ENCODE assay signal across 8 cellular contexts in genomic region chr6:44264154-44265002, GRCh38. TPM values are rescaled to one million over a fixed set of nuclear protein-coding genes. Genes with fewer than 3 reads are reported as not detected.
DNase-seq lines count a peak whose midpoint lies in the region; ATAC-seq and TF ChIP-seq lines count a peak whose summit lies in the region.

No MANE protein-coding gene starts in this region.

- WGBS in heart left ventricle, 4 donors = 12 to 15% (median 14%) methylated on average over 13 of the region's 13 CpGs

- ATAC-seq in activated T-cell treated with anti-CD3 and anti-CD28 coated beads, Interleukin-2, amount 50 U/mL, for 4 hours = peak; percentile 16 to 22
- ATAC-seq in heart left ventricle (peak in 2 of 4 donors; percentile 7 to 43), HG02970 (IDR thresholded peaks at IDR 0.05; ENCODE audit: low FRiP score, unreplicated experiment) (no peak)

- no peaks in the 10 kb centered on the region for H3K9me3 Mint-ChIP-seq in activated T-cell treated with anti-CD3 and anti-CD28 coated beads, Interleukin-2, amount 50 U/mL, for 4 hours

- H3K27me3 Mint-ChIP-seq in activated T-cell treated with anti-CD3 and anti-CD28 coated beads, Interleukin-2, amount 50 U/mL, for 4 hours (ENCODE audit: low read depth) = peaks cover 10% of the 10 kb centered on the region

- intact Hi-C loops in heart left ventricle (cut with DNase I) = loop anchor here in 7 of 10 donors (5.0 to 10.0 kb wide), 5 partner anchors 38 to 190 kb away; partner anchors contain the start of gene AARS2 (in 1 of the 7)

- peaks cover 43% of the 10 kb centered on the region for H3K4me1 Mint-ChIP-seq in activated T-cell treated with anti-CD3 and anti-CD28 coated beads, Interleukin-2, amount 50 U/mL, for 4 hours (ENCODE audit: low read depth)

- CTCF ChIA-PET in AG04449 (lab: Yijun Ruan, JAX) = interaction anchor here (0.7 to 9.1 kb wide), 8 partner anchors 10 to 72 kb away, joined by 3 to 234 read pairs (median 3); partner anchors contain the start of gene AARS2

- peaks cover 32% of the 10 kb centered on the region for H3K79me2 ChIP-seq in Karpas-422 (ENCODE audit: low read length)

- H3K4me3 Mint-ChIP-seq in activated T-cell treated with anti-CD3 and anti-CD28 coated beads, Interleukin-2, amount 50 U/mL, for 4 hours = peak overlapping the region; percentile 98

- POLR2A ChIA-PET in AG04449 (lab: Yijun Ruan, JAX) = interaction anchor here (0.7 to 1.6 kb wide), 2 partner anchors 18 to 34 kb away, joined by 3 to 9 read pairs; partner anchors contain the start of gene HSP90AB1

- DNase-seq in AG04449 (ENCODE audit: low read depth, low spot score) (no peak), GM19238 (ENCODE audit: insufficient read length, low spot score) (peak; percentile 84), Karpas-422 (peak; percentile 93), heart left ventricle (peak; percentile 45 to 79 (median 52)), retinal pigment epithelial cell (ENCODE audit: low read depth) (no peak), inferior parietal cortex (ENCODE audit: extremely low spot score) (no peak)
- no peak for DNase-seq in activated T-cell treated with anti-CD3 and anti-CD28 coated beads, Interleukin-2, amount 50 U/mL, for 4 hours

- H3K27ac ChIP-seq in Karpas-422 (ENCODE audit: low read length) = peak overlapping the region; percentile 80
- H3K27ac ChIP-seq in heart left ventricle = peak overlapping the region in 11 of 12 donors; percentile 61 to 93 (median 80)

- H3K9me3 ChIP-seq in Karpas-422 (ENCODE audit: low read length) (no peaks in the 10 kb centered on the region), heart left ventricle (no peaks in the 10 kb centered on the region)

- TF ChIP-seq POLR2A in heart left ventricle (IDR thresholded peaks at IDR 0.05) = no peak

- peaks cover 19% of the 10 kb centered on the region for H3K36me3 Mint-ChIP-seq in activated T-cell treated with anti-CD3 and anti-CD28 coated beads, Interleukin-2, amount 50 U/mL, for 4 hours (ENCODE audit: insufficient read depth)

- peaks cover 38% of the 10 kb centered on the region for H3K4me1 ChIP-seq in Karpas-422 (ENCODE audit: low read length)
- peaks cover 0 to 45% (median 26%) of the 10 kb centered on the region in 12 donors for H3K4me1 ChIP-seq in heart left ventricle

- 0 out of 2 replicates have a peak overlapping the region, but pooled peaks have one; percentile 38 for H2AFZ ChIP-seq in Karpas-422 (ENCODE audit: low read length)

- TF ChIP-seq CTCF in AG04449 (IDR thresholded peaks at IDR 0.05; ENCODE audit: insufficient read depth, low read length, missing control alignments) (no peak), heart left ventricle (IDR thresholded peaks at IDR 0.05) (no peak), retinal pigment epithelial cell (conservative IDR thresholded peaks at IDR 0.05; ENCODE audit: low read depth, low read length) (no peak)

- no peaks in the 10 kb centered on the region for H4K20me1 ChIP-seq in Karpas-422 (ENCODE audit: insufficient read depth, low read depth, low read length)

- peaks cover 5% of the 10 kb centered on the region; the same call in 1 of the 2 replicates for H3K36me3 ChIP-seq in Karpas-422 (ENCODE audit: insufficient read depth, low read length)
- H3K36me3 ChIP-seq in heart left ventricle = peaks cover 0 to 28% (median 4%) of the 10 kb centered on the region in 9 donors

- H3K4me3 ChIP-seq in AG04449 (ENCODE audit: low read depth, low read length) (peak overlapping the region; percentile 80), Karpas-422 (ENCODE audit: low read length) (peak overlapping the region; percentile 75), heart left ventricle (peak overlapping the region; percentile 59 to 96 (median 78)), retinal pigment epithelial cell (ENCODE audit: low read length) (peak overlapping the region; percentile 75)

- H3K4me2 ChIP-seq in Karpas-422 (ENCODE audit: low read depth, low read length, poor library complexity, severe bottlenecking) = peak overlapping the region; percentile 97

- no peaks in the 10 kb centered on the region for H3K9me2 ChIP-seq in Karpas-422 (replicated peaks; ENCODE audit: insufficient read depth, low read length)

- H3K27me3 ChIP-seq in Karpas-422 (ENCODE audit: low read length) = no peaks in the 10 kb centered on the region
- peaks cover 0 to 13% (median 4%) of the 10 kb centered on the region in 9 donors for H3K27me3 ChIP-seq in heart left ventricle

- H3K9ac ChIP-seq in Karpas-422 (ENCODE audit: low read length) = peak overlapping the region; percentile 79

RNA-seq across cellular contexts. Expression of gene NFKBIE, which starts 1.0 kb away (rescaled TPM):
- total RNA-seq in Karpas-422 (2014; rRNA removed; shearing (Covaris generic); ENCODE audit: low replicate concordance) = 22.2 and 26.1 TPM in 2 replicates
- 10 to 100 TPM; 30.0 to 36.4 (median 33.1) TPM for total RNA-seq in activated T-cell treated with anti-CD3 and anti-CD28 coated beads, Interleukin-2, amount 50 U/mL, for 4 hours
- 10 to 100 TPM in 1 of 9 donors, 1 to 10 TPM in 8; 2.5 to 13.1 (median 3.8) TPM for total RNA-seq in heart left ventricle
- 1 to 10 TPM; 4.0 to 5.8 TPM for polyA plus RNA-seq in heart left ventricle

RNA-seq across cellular contexts. Expression of gene TMEM151B, which starts 5.9 kb away (rescaled TPM):
- 0.04 and 0.18 TPM in 2 replicates for total RNA-seq in Karpas-422 (2014; rRNA removed; shearing (Covaris generic); ENCODE audit: low replicate concordance)
- total RNA-seq in activated T-cell treated with anti-CD3 and anti-CD28 coated beads, Interleukin-2, amount 50 U/mL, for 4 hours = under 1 TPM in 2 of 3 donors, not detected in 1; 0.03 to 0.05 TPM
- total RNA-seq in heart left ventricle = 1 to 10 TPM in 1 of 9 donors, under 1 TPM in 4, not detected in 4; 0.21 to 5.3 (median 0.45) TPM
- polyA plus RNA-seq in heart left ventricle = 1 to 10 TPM in 1 of 2 donors, under 1 TPM in 1; 0.37 to 1.4 TPM

RNA-seq across cellular contexts. Expression of gene SLC35B2, which starts 7.0 kb away (rescaled TPM):
- total RNA-seq in Karpas-422 (2014; rRNA removed; shearing (Covaris generic); ENCODE audit: low replicate concordance) = 30.0 and 49.9 TPM in 2 replicates
- total RNA-seq in activated T-cell treated with anti-CD3 and anti-CD28 coated beads, Interleukin-2, amount 50 U/mL, for 4 hours = 10 to 100 TPM; 35.0 to 42.5 (median 40.8) TPM
- total RNA-seq in heart left ventricle = 10 to 100 TPM; 18.1 to 35.6 (median 26.4) TPM
- 10 to 100 TPM; 10.2 to 36.7 TPM for polyA plus RNA-seq in heart left ventricle

RNA-seq across cellular contexts. Expression of gene HSP90AB1, which starts 17.5 kb away (rescaled TPM):
- 474 and 539 TPM in 2 replicates for total RNA-seq in Karpas-422 (2014; rRNA removed; shearing (Covaris generic); ENCODE audit: low replicate concordance)
- 1,000 to 10,000 TPM; 3,050 to 3,190 (median 3,088) TPM for total RNA-seq in activated T-cell treated with anti-CD3 and anti-CD28 coated beads, Interleukin-2, amount 50 U/mL, for 4 hours
- total RNA-seq in heart left ventricle = 1,000 to 10,000 TPM in 2 of 9 donors, 100 to 1,000 TPM in 7; 725 to 1,040 (median 857) TPM
- polyA plus RNA-seq in heart left ventricle = 100 to 1,000 TPM; 375 to 959 TPM

RNA-seq across cellular contexts. Expression of gene SLC29A1, which starts 41.0 kb away (rescaled TPM):
- total RNA-seq in Karpas-422 (2014; rRNA removed; shearing (Covaris generic); ENCODE audit: low replicate concordance) = 26.9 and 29.3 TPM in 2 replicates
- total RNA-seq in activated T-cell treated with anti-CD3 and anti-CD28 coated beads, Interleukin-2, amount 50 U/mL, for 4 hours = 100 to 1,000 TPM; 165 to 199 (median 181) TPM
- total RNA-seq in heart left ventricle = 100 to 1,000 TPM in 8 of 9 donors, 10 to 100 TPM in 1; 94.9 to 319 (median 136) TPM
- polyA plus RNA-seq in heart left ventricle = 10 to 100 TPM; 48.0 to 77.5 TPM

Comparison
In these comparisons a context has a peak if more than half of its experiments do, and no peak if none do; other contexts are left out.
1. DNase-seq: peak in GM19238 (single experiment), Karpas-422 (single experiment) and heart left ventricle (5 of 5); none in AG04449 (single experiment), activated T-cell treated with anti-CD3 and anti-CD28 coated beads, Interleukin-2, amount 50 U/mL, for 4 hours (single experiment), retinal pigment epithelial cell (single experiment) and inferior parietal cortex (single experiment).
2. Peak in every context shown above with its lines, with median percentiles within 50 percentile points of each other: H3K4me3 ChIP-seq.